Comparison of ENCODE assay signal across 28 cellular contexts in genomic region chr7:147380926-147381325, GRCh38.
"Had no signal": no experiment of that assay in that cellular context is flagged by ENCODE, and none has a peak within 500 bp of the region (broad histone marks: within the 10 kb centered on the region; RNA-seq: fewer than 3 reads in every experiment).

No MANE protein-coding gene starts in this region.

- H3K4me3 ChIP-seq: ascending aorta, cardiac muscle cell had no signal

- DNase-seq: activated B cell treated with CpG ODN at 0.5 μM for 24 hours; activated CD4-positive, alpha-beta memory T cell treated with anti-CD3 and anti-CD28 coated beads, Interleukin-2, amount 10 ng/mL, durations not matched to agents 7 days and 5 days; activated CD4-positive, alpha-beta T cell treated with anti-CD3 and anti-CD28 coated beads for 48 hours; activated CD4-positive, alpha-beta T cell treated with anti-CD3 and anti-CD28 coated beads, Interleukin-2, amount 10 ng/mL, durations not matched to agents 7 days and 5 days; activated CD4-positive, alpha-beta T cell treated with anti-CD3 and anti-CD28 coated beads, Interleukin-2, amount 50 U/mL, for 48 hours; activated CD4-positive, CD25-positive, alpha-beta regulatory T cell treated with anti-CD3 and anti-CD28 coated beads, Interleukin-2, amount 50 U/mL, for 72 hours; activated CD8-positive, alpha-beta memory T cell treated with anti-CD3 and anti-CD28 coated beads for 24 hours; activated CD8-positive, alpha-beta memory T cell treated with anti-CD3 and anti-CD28 coated beads, Interleukin-2, amount 10 ng/mL, durations not matched to agents 7 days and 5 days; activated CD8-positive, alpha-beta memory T cell treated with anti-CD3 and anti-CD28 coated beads, Interleukin-2, amount 50 U/mL, for 48 hours; activated CD8-positive, alpha-beta T cell treated with anti-CD3 and anti-CD28 coated beads, Interleukin-2, amount 10 ng/mL, durations not matched to agents 7 days and 5 days; activated effector memory CD4-positive, alpha-beta T cell treated with Interleukin-2 at 50 U/mL for 16 hours; activated gamma-delta T cell; activated naive CD4-positive, alpha-beta T cell treated with anti-CD3 and anti-CD28 coated beads, Interleukin-2, amount 10 ng/mL, durations not matched to agents 7 days and 5 days; activated naive CD4-positive, alpha-beta T cell treated with Interleukin-2 at 50 U/mL for 16 hours; activated naive CD8-positive, alpha-beta T cell treated with anti-CD3 and anti-CD28 coated beads, Interleukin-2, amount 10 ng/mL, durations not matched to agents 7 days and 5 days; activated naive CD8-positive, alpha-beta T cell treated with anti-CD3 and anti-CD28 coated beads, Interleukin-2, amount 50 U/mL, for 24 hours; activated T-cell treated with anti-CD3 and anti-CD28 coated beads, Interleukin-2, amount 50 U/mL, for 24 hours; activated T-cell treated with anti-CD3 and anti-CD28 coated beads, Interleukin-2, amount 50 U/mL, for 48 hours; amygdala; anterior cingulate cortex; caudate nucleus; SW 1271; T-helper 1 cell; T-helper 2 cell; T-helper 9 cell had no signal

- H3K27me3 ChIP-seq: ascending aorta, cardiac muscle cell had no signal

- H3K27ac ChIP-seq: ascending aorta, cardiac muscle cell, VCaP had no signal

- H3K4me1 ChIP-seq: ascending aorta had no signal

- H3K36me3 ChIP-seq: ascending aorta, cardiac muscle cell had no signal

- H3K9me3 ChIP-seq: ascending aorta had no signal
